Comparison of ENCODE assay signal across 21 cellular contexts in genomic region chr1:36438715-36439114, GRCh38. TPM values are rescaled to one million over a fixed set of nuclear protein-coding genes. Genes with fewer than 3 reads are reported as not detected.
DNase-seq lines count a peak whose midpoint lies in the region; ATAC-seq and TF ChIP-seq lines count a peak whose summit lies in the region.
"Had no signal": no experiment of that assay in that cellular context is flagged by ENCODE, and none has a peak within 500 bp of the region (broad histone marks: within the 10 kb centered on the region; RNA-seq: fewer than 3 reads in every experiment).

No MANE protein-coding gene starts in this region.

- H3K79me1 ChIP-seq in neuronal stem cell (ENCODE audit: low read depth, low read length): no peaks in the 10 kb centered on the region
- H3K79me1 ChIP-seq in mesendoderm (ENCODE audit: low read length): no peaks in the 10 kb centered on the region

- H3K56ac ChIP-seq in mesendoderm (ENCODE audit: low read length): no peak overlapping the region

- H3K14ac ChIP-seq in neuronal stem cell (ENCODE audit: low read length): no peak overlapping the region

- intact Hi-C loops in Panc1 (cut with micrococcal nuclease; ENCODE audit: unreplicated experiment): no loop called here
- intact Hi-C loops in CD8-positive, alpha-beta T cell (cut with DNase I, micrococcal nuclease): no loop called here

- no peak overlapping the region for H3K18ac ChIP-seq in neuronal stem cell (ENCODE audit: low read length)
- H3K18ac ChIP-seq in mesendoderm (ENCODE audit: low read length): no peak overlapping the region

- no peaks in the 10 kb centered on the region for H3K79me2 ChIP-seq in smooth muscle cell (ENCODE audit: low read depth)
- H3K79me2 ChIP-seq in mesendoderm (ENCODE audit: control insufficient read depth, insufficient read depth, low read length): no peaks in the 10 kb centered on the region

- CTCF ChIA-PET in Panc1 (lab: Charles Lee): interaction anchor here (0.5 kb wide), 1 partner anchor 227 kb away, joined by 4 read pairs; no protein-coding TSS in a partner anchor
- CTCF ChIA-PET in CD8-positive, alpha-beta T cell (lab: Charles Lee): no interaction called here

- no TSS peak for BruUV-seq in Panc1 (replicated peaks; lab: Mats Ljungman, UMichigan)

- POLR2A ChIA-PET in Panc1 (lab: Charles Lee): no interaction called here
- POLR2A ChIA-PET in CD8-positive, alpha-beta T cell (lab: Charles Lee): no interaction called here

- H2AFZ ChIP-seq in smooth muscle cell (ENCODE audit: low read depth) (no peak overlapping the region), neuronal stem cell (ENCODE audit: low read length) (no peak overlapping the region)
- H2AFZ ChIP-seq: GM23248 had no signal

- 73% methylated on average over 4 of the region's 4 CpGs for WGBS in smooth muscle cell (ENCODE audit: low lambda C conversion rate)
- WGBS in neuronal stem cell (ENCODE audit: extremely low coverage in 2 of 2, insufficient read length in 2 of 2, insufficient replicate concordance in 1 of 2), 2 donors: no CpG with 5 or more reads among the region's 4 CpGs
- no CpG with 5 or more reads among the region's 4 CpGs for WGBS in mesendoderm (ENCODE audit: extremely low coverage, insufficient coverage, low lambda C conversion rate)

- in situ Hi-C loops in Panc1 (cut with HindIII; ENCODE audit: low pct_unique_long_range_greater_than_20kb, low sequenced_read_pairs): no loop called here

- H4K8ac ChIP-seq in neuronal stem cell (ENCODE audit: low read depth, low read length): no peak overlapping the region
- H4K8ac ChIP-seq in mesendoderm (ENCODE audit: low read depth, low read length): no peak overlapping the region

- H3K4me2 ChIP-seq in smooth muscle cell (no peak overlapping the region), neuronal stem cell (ENCODE audit: insufficient read depth, low read length, poor library complexity, severe bottlenecking) (no peak overlapping the region), mesendoderm (ENCODE audit: low read length) (no peak overlapping the region)

- no peaks in the 10 kb centered on the region for H4K20me1 ChIP-seq in smooth muscle cell (ENCODE audit: low read depth)

- 0 out of 2 replicates have a peak, but pooled peaks have one; percentile 42 for ATAC-seq in Panc1
- ATAC-seq in CD8-positive, alpha-beta T cell: no peak
- ATAC-seq: HCT116 had no signal

- H3K4ac ChIP-seq in neuronal stem cell (ENCODE audit: low read length) (no peak overlapping the region), mesendoderm (ENCODE audit: low read depth, low read length) (no peak overlapping the region)

- no peaks in the 10 kb centered on the region for H3K27me3 ChIP-seq in Panc1 (ENCODE audit: control insufficient read depth, insufficient read depth, low read length)
- H3K27me3 ChIP-seq in smooth muscle cell (ENCODE audit: low read depth): no peaks in the 10 kb centered on the region
- no peaks in the 10 kb centered on the region for H3K27me3 ChIP-seq in CD8-positive, alpha-beta T cell (ENCODE audit: insufficient read depth, low read length)
- H3K27me3 ChIP-seq in neuronal stem cell (ENCODE audit: control insufficient read depth in 3 of 3, insufficient read depth in 3 of 3, low read depth in 1 of 3, low read length in 3 of 3): no peaks in the 10 kb centered on the region
- no peaks in the 10 kb centered on the region for H3K27me3 ChIP-seq in mesendoderm (ENCODE audit: insufficient read depth, low read length, poor library complexity)

- H3K4me3 ChIP-seq in Panc1 (ENCODE audit: low read depth in 2 of 2, low read length in 2 of 2) (no peak overlapping the region), epithelial cell of esophagus (ENCODE audit: low read length) (no peak overlapping the region), smooth muscle cell (no peak overlapping the region), neuronal stem cell (ENCODE audit: low read length in 2 of 2) (no peak overlapping the region), mesendoderm (ENCODE audit: low read length) (no peak overlapping the region)
- H3K4me3 ChIP-seq in CD8-positive, alpha-beta T cell (ENCODE audit: low read depth, low read length): no peak overlapping the region
- H3K4me3 ChIP-seq: GM23248 had no signal

- no peaks in the 10 kb centered on the region for H3K27me3 Mint-ChIP-seq in mesothelial cell of epicardium (ENCODE audit: low read depth)
- no peaks in the 10 kb centered on the region for H3K27me3 Mint-ChIP-seq in CD8-positive, alpha-beta T cell (ENCODE audit: low read depth)
- H3K27me3 Mint-ChIP-seq: CD4-positive, alpha-beta memory T cell had no signal

- H3K9me3 ChIP-seq in Panc1 (ENCODE audit: control insufficient read depth, insufficient read depth, low read depth, low read length) (no peaks in the 10 kb centered on the region), smooth muscle cell (replicated peaks; ENCODE audit: low read depth) (no peaks in the 10 kb centered on the region), neuronal stem cell (replicated peaks in 1 of 2; ENCODE audit: control insufficient read depth in 2 of 2, insufficient read depth in 1 of 2, low read depth in 1 of 2, low read length in 2 of 2) (no peaks in the 10 kb centered on the region)
- H3K9me3 ChIP-seq in CD8-positive, alpha-beta T cell (ENCODE audit: low read length): no peaks in the 10 kb centered on the region
- H3K9me3 ChIP-seq: Caco-2 had no signal

- H2AK5ac ChIP-seq in neuronal stem cell (ENCODE audit: low read depth, low read length): no peak overlapping the region
- H2AK5ac ChIP-seq in mesendoderm (ENCODE audit: low read length): no peak overlapping the region

- H3K4me3 Mint-ChIP-seq in mesothelial cell of epicardium: no peak overlapping the region
- H3K4me3 Mint-ChIP-seq in CD8-positive, alpha-beta T cell: no peak overlapping the region
- H3K4me3 Mint-ChIP-seq: CD4-positive, alpha-beta memory T cell; H9; HFFc6 had no signal

- H3K23ac ChIP-seq in neuronal stem cell (ENCODE audit: low read depth, low read length, poor library complexity) (no peak overlapping the region), mesendoderm (ENCODE audit: low read length) (no peak overlapping the region)

- peaks cover 2% of the 10 kb centered on the region for H3K36me3 Mint-ChIP-seq in mesothelial cell of epicardium
- no peaks in the 10 kb centered on the region for H3K36me3 Mint-ChIP-seq in CD8-positive, alpha-beta T cell
- H3K36me3 Mint-ChIP-seq: CD4-positive, alpha-beta memory T cell had no signal

- no peak overlapping the region for H4K5ac ChIP-seq in mesendoderm (ENCODE audit: low read length)

- H2BK120ac ChIP-seq in neuronal stem cell (ENCODE audit: low read depth, low read length) (no peak overlapping the region), mesendoderm (ENCODE audit: low read depth, low read length) (no peak overlapping the region)

- no peaks in the 10 kb centered on the region for H3F3A ChIP-seq in smooth muscle cell (ENCODE audit: low read depth)

- peak overlapping the region; percentile 69 for H3K27ac Mint-ChIP-seq in mesothelial cell of epicardium
- H3K27ac Mint-ChIP-seq in CD8-positive, alpha-beta T cell: no peak overlapping the region
- H3K27ac Mint-ChIP-seq: CD4-positive, alpha-beta memory T cell; H9; HFFc6 had no signal

- TF ChIP-seq CTCF in Panc1 (IDR thresholded peaks at IDR 0.05) (no peak), epithelial cell of esophagus (IDR thresholded peaks at IDR 0.05; ENCODE audit: insufficient read depth, low read depth, low read length, missing control alignments) (no peak), mesothelial cell of epicardium (IDR thresholded peaks at IDR 0.05; ENCODE audit: unreplicated experiment) (no peak), smooth muscle cell (IDR thresholded peaks at IDR 0.05; ENCODE audit: borderline replicate concordance, insufficient read depth, poor library complexity, severe bottlenecking) (no peak)
- TF ChIP-seq CTCF in CD8-positive, alpha-beta T cell (IDR thresholded peaks at IDR 0.05): no peak

- H2BK15ac ChIP-seq in neuronal stem cell (ENCODE audit: low read length) (no peak overlapping the region), mesendoderm (replicated peaks; ENCODE audit: low read depth) (no peak overlapping the region)

- H3K9me3 Mint-ChIP-seq in mesothelial cell of epicardium: no peaks in the 10 kb centered on the region
- no peaks in the 10 kb centered on the region for H3K9me3 Mint-ChIP-seq in CD8-positive, alpha-beta T cell
- H3K9me3 Mint-ChIP-seq: CD4-positive, alpha-beta memory T cell; H9; HFFc6 had no signal

- DNase-seq in Panc1 (ENCODE audit: low read depth, low spot score) (no peak), epithelial cell of esophagus (ENCODE audit: low read depth) (peak; percentile 9), mesothelial cell of epicardium (ENCODE audit: low spot score in 2 of 2, unreplicated experiment in 2 of 2) (no peak), smooth muscle cell (lab: John Stamatoyannopoulos, UW; ENCODE audit: unreplicated experiment) (no peak), neuronal stem cell (ENCODE audit: low spot score) (no peak), HuH-7 (ENCODE audit: low spot score) (no peak), mesendoderm (no peak)
- DNase-seq in CD8-positive, alpha-beta T cell: no peak
- DNase-seq: C1 segment of cervical spinal cord; Caco-2; CD4-positive, alpha-beta memory T cell; DMS153; DND-41; GM23248; H9; HFFc6 had no signal

- H3K4me1 Mint-ChIP-seq in mesothelial cell of epicardium: peaks cover 36% of the 10 kb centered on the region
- H3K4me1 Mint-ChIP-seq in CD8-positive, alpha-beta T cell (ENCODE audit: low read depth): no peaks in the 10 kb centered on the region
- H3K4me1 Mint-ChIP-seq: CD4-positive, alpha-beta memory T cell had no signal

- H3K4me1 ChIP-seq in Panc1 (ENCODE audit: control insufficient read depth, insufficient read depth, low read length) (no peaks in the 10 kb centered on the region), smooth muscle cell (ENCODE audit: low read depth) (no peaks in the 10 kb centered on the region), neuronal stem cell (ENCODE audit: control insufficient read depth in 2 of 2, insufficient read depth in 1 of 2, low read depth in 1 of 2, low read length in 2 of 2) (peaks cover 0 to 2% of the 10 kb centered on the region in 2 donors), mesendoderm (ENCODE audit: control insufficient read depth, low read depth, low read length) (peaks cover 4% of the 10 kb centered on the region)
- no peaks in the 10 kb centered on the region for H3K4me1 ChIP-seq in CD8-positive, alpha-beta T cell (ENCODE audit: insufficient read depth, low read length)
- H3K4me1 ChIP-seq: Caco-2 had no signal

- H4K91ac ChIP-seq in neuronal stem cell (ENCODE audit: low read depth, low read length, poor library complexity): no peak overlapping the region

- no peak overlapping the region for H3K27ac ChIP-seq in Panc1 (ENCODE audit: low read length)
- H3K27ac ChIP-seq in smooth muscle cell (ENCODE audit: low read depth): peak overlapping the region; percentile 38
- H3K27ac ChIP-seq in CD8-positive, alpha-beta T cell (ENCODE audit: low read depth, low read length): no peak overlapping the region
- no peak overlapping the region for H3K27ac ChIP-seq in neuronal stem cell (replicated peaks; ENCODE audit: low read length)
- no peak overlapping the region for H3K27ac ChIP-seq in mesendoderm (ENCODE audit: low read depth, low read length)
- H3K27ac ChIP-seq: GM23248 had no signal

- H2BK12ac ChIP-seq in neuronal stem cell (ENCODE audit: low read length): no peak overlapping the region

- H3K9ac ChIP-seq in smooth muscle cell (ENCODE audit: low read depth) (no peak overlapping the region), neuronal stem cell (ENCODE audit: low read depth, low read length, poor library complexity) (no peak overlapping the region), mesendoderm (ENCODE audit: low read length) (no peak overlapping the region)
- H3K9ac ChIP-seq: GM23248 had no signal

- H2BK5ac ChIP-seq in neuronal stem cell (ENCODE audit: low read length) (no peak overlapping the region), mesendoderm (ENCODE audit: low read length) (no peak overlapping the region)

- H3K36me3 ChIP-seq in Panc1 (ENCODE audit: control insufficient read depth, insufficient read depth, low read length) (no peaks in the 10 kb centered on the region), smooth muscle cell (ENCODE audit: low read depth) (no peaks in the 10 kb centered on the region), neuronal stem cell (replicated peaks in 1 of 2; ENCODE audit: control insufficient read depth in 2 of 2, insufficient read depth in 2 of 2, low read length in 2 of 2) (peaks cover 4 to 22% of the 10 kb centered on the region in 2 donors), mesendoderm (ENCODE audit: control insufficient read depth, insufficient read depth, low read length) (no peaks in the 10 kb centered on the region)
- H3K36me3 ChIP-seq in CD8-positive, alpha-beta T cell (ENCODE audit: insufficient read depth, low read length): no peaks in the 10 kb centered on the region

RNA-seq across cellular contexts. Expression of gene OSCP1, which starts 11.5 kb away (rescaled TPM):
- 5.5 TPM for total RNA-seq in Panc1 (2021; ENCODE audit: unreplicated experiment)
- 7.3 TPM for polyA plus RNA-seq in Panc1 (2012; ENCODE audit: insufficient read length)
- total RNA-seq in mesothelial cell of epicardium: 7.0 to 8.9 TPM (median 7.3 TPM) in 3 replicates
- 6.0 and 13.5 TPM in 2 replicates for total RNA-seq in smooth muscle cell
- 10.7 and 11.2 TPM in 2 replicates for polyA plus RNA-seq in smooth muscle cell
- total RNA-seq in CD8-positive, alpha-beta T cell: 1 to 10 TPM; 1.8 to 2.0 TPM
- 7.2 TPM for polyA plus RNA-seq in neuronal stem cell (2013, experiment 1 of 2)
- 7.9 TPM for polyA plus RNA-seq in neuronal stem cell (2013, experiment 2 of 2)
- polyA plus RNA-seq in mesendoderm (2013, experiment 1 of 2): 1.8 TPM
- polyA plus RNA-seq in mesendoderm (2013, experiment 2 of 2): 2.2 TPM

RNA-seq across cellular contexts. Expression of gene MRPS15, which starts 25.5 kb away (rescaled TPM):
- total RNA-seq in Panc1 (2021; ENCODE audit: unreplicated experiment) (113 TPM), mesothelial cell of epicardium (48.0 to 55.5 TPM (median 53.6 TPM) in 3 replicates), smooth muscle cell (71.3 and 78.3 TPM in 2 replicates)
- 87.2 TPM for polyA plus RNA-seq in Panc1 (2012; ENCODE audit: insufficient read length)
- polyA plus RNA-seq in smooth muscle cell: 132 and 141 TPM in 2 replicates
- total RNA-seq in CD8-positive, alpha-beta T cell: 10 to 100 TPM; 37.9 to 45.4 TPM
- polyA plus RNA-seq in neuronal stem cell (2013, experiment 1 of 2): 128 TPM
- 126 TPM for polyA plus RNA-seq in neuronal stem cell (2013, experiment 2 of 2)
- 194 TPM for polyA plus RNA-seq in mesendoderm (2013, experiment 1 of 2)
- polyA plus RNA-seq in mesendoderm (2013, experiment 2 of 2): 195 TPM

RNA-seq across cellular contexts. Expression of gene LSM10, which starts 41.0 kb away (rescaled TPM):
- total RNA-seq in Panc1 (2021; ENCODE audit: unreplicated experiment) (53.7 TPM), mesothelial cell of epicardium (24.7 to 26.1 TPM (median 26.0 TPM) in 3 replicates), smooth muscle cell (6.9 and 12.2 TPM in 2 replicates)
- polyA plus RNA-seq in Panc1 (2012; ENCODE audit: insufficient read length): 75.5 TPM
- polyA plus RNA-seq in smooth muscle cell: 59.4 and 72.9 TPM in 2 replicates
- 10 to 100 TPM; 20.9 to 21.4 TPM for total RNA-seq in CD8-positive, alpha-beta T cell
- polyA plus RNA-seq in neuronal stem cell (2013, experiment 1 of 2): 46.9 TPM
- 46.5 TPM for polyA plus RNA-seq in neuronal stem cell (2013, experiment 2 of 2)
- 64.1 TPM for polyA plus RNA-seq in mesendoderm (2013, experiment 1 of 2)
- 62.9 TPM for polyA plus RNA-seq in mesendoderm (2013, experiment 2 of 2)

RNA-seq across cellular contexts. Expression of gene CSF3R, which starts 44.0 kb away (rescaled TPM):
- total RNA-seq in Panc1 (2021; ENCODE audit: unreplicated experiment) (0.31 TPM), mesothelial cell of epicardium (2.5 to 4.0 TPM (median 2.8 TPM) in 3 replicates), smooth muscle cell (0.31 and 6.7 TPM in 2 replicates)
- polyA plus RNA-seq in Panc1 (2012; ENCODE audit: insufficient read length): not detected
- 0.46 and 1.1 TPM in 2 replicates for polyA plus RNA-seq in smooth muscle cell
- under 1 TPM; 0.31 to 0.41 TPM for total RNA-seq in CD8-positive, alpha-beta T cell
- polyA plus RNA-seq in neuronal stem cell (2013, experiment 1 of 2): 0.20 TPM
- polyA plus RNA-seq in neuronal stem cell (2013, experiment 2 of 2): 0.11 TPM
- 0.11 TPM for polyA plus RNA-seq in mesendoderm (2013, experiment 1 of 2)
- 0.31 TPM for polyA plus RNA-seq in mesendoderm (2013, experiment 2 of 2)
- total RNA-seq: A172, A673, GM23248, H1, H9, HFFc6 had no signal
- polyA plus RNA-seq: BJ; CD4-positive, alpha-beta memory T cell; GM23248; H1 had no signal

RNA-seq across cellular contexts. Expression of gene STK40, which starts 53.0 kb away (rescaled TPM):
- total RNA-seq in Panc1 (2021; ENCODE audit: unreplicated experiment) (49.6 TPM), mesothelial cell of epicardium (40.1 to 43.6 TPM (median 42.7 TPM) in 3 replicates), smooth muscle cell (7.2 and 8.4 TPM in 2 replicates)
- polyA plus RNA-seq in Panc1 (2012; ENCODE audit: insufficient read length): 50.8 TPM
- polyA plus RNA-seq in smooth muscle cell: 18.8 and 28.3 TPM in 2 replicates
- total RNA-seq in CD8-positive, alpha-beta T cell: 10 to 100 TPM; 13.4 to 16.9 TPM
- polyA plus RNA-seq in neuronal stem cell (2013, experiment 1 of 2): 49.4 TPM
- polyA plus RNA-seq in neuronal stem cell (2013, experiment 2 of 2): 50.2 TPM
- 27.9 TPM for polyA plus RNA-seq in mesendoderm (2013, experiment 1 of 2)
- polyA plus RNA-seq in mesendoderm (2013, experiment 2 of 2): 28.0 TPM
